ENCODE assay signal across 13 cellular contexts in the genomic region with DNA sequence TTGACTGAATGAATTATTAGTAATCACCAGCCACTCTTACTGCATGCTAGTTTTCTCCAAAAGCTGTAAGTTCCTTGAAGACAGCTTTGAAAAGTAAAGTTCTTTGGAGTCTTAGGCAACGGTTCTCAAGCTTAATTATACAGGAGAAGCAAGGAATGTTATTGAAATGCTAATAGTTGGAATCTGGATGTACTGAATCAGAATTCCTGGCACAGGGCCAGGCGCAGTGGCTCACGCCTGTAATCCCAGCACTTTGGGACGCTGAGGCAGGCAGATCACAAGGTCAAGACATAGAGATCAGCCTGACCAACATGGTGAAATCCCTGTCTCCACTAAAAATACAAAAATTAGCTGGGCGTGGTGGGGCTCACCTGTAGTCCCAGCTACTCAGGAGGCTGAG. TPM values are rescaled to one million over a fixed set of nuclear protein-coding genes. Genes with fewer than 3 reads are reported as not detected.
DNase-seq lines count a peak whose midpoint lies in the region; ATAC-seq, FAIRE-seq and TF ChIP-seq lines count a peak whose summit lies in the region.
"Had no signal": no experiment of that assay in that cellular context is flagged by ENCODE, and none has a peak within 500 bp of the region (broad histone marks: within the 10 kb centered on the region; RNA-seq: fewer than 3 reads in every experiment).

No MANE protein-coding gene starts in this region.

- no peak for TF ChIP-seq RAD21 in K562 (CRISPR knock-in tag; conservative IDR thresholded peaks at IDR 0.05 in 1 of 2, IDR thresholded peaks at IDR 0.05 in 1 of 2)

- H3K9ac ChIP-seq in K562 (ENCODE audit: insufficient read depth in 1 of 2, low read depth in 2 of 2, low read length in 2 of 2), result no peak overlapping the region

- H3K36me3 ChIP-seq in K562 (ENCODE audit: control insufficient read depth, insufficient read depth, low read length), result no peaks in the 10 kb centered on the region
- H3K36me3 ChIP-seq: cardiac muscle cell had no signal

- H3K27me3 ChIP-seq in K562 (ENCODE audit: control insufficient read depth in 2 of 2, insufficient read depth in 2 of 2, low read length in 2 of 2), result no peaks in the 10 kb centered on the region
- H3K27me3 ChIP-seq: cardiac muscle cell had no signal

- no peak for TF ChIP-seq CTCF in K562 (IDR thresholded peaks at IDR 0.05 in 2 of 3, conservative IDR thresholded peaks at IDR 0.05 in 1 of 3; ENCODE audit: insufficient read depth in 2 of 3, low read depth in 1 of 3, low read length in 3 of 3)

- H3K27ac ChIP-seq in K562 (ENCODE audit: extremely low read depth, low read depth, low read length), result no peak overlapping the region
- H3K27ac ChIP-seq: cardiac muscle cell had no signal

- H2AFZ ChIP-seq in K562 (ENCODE audit: low read depth, low read length), result no peak overlapping the region

- H3K79me2 ChIP-seq in K562 (ENCODE audit: control insufficient read depth, insufficient read depth, low read length), result no peaks in the 10 kb centered on the region

- no peak for FAIRE-seq in K562 (lab: Jason Lieb, UNC)

- in situ Hi-C loops in K562 (cut with MboI), result no loop called here

- DNase-seq in HT1080 (ENCODE audit: low read depth), result peak; percentile 46
- DNase-seq in K562 (ENCODE audit: extremely low read depth in 1 of 4, low spot score in 3 of 4), result no peak
- DNase-seq in Right ventricle myocardium superior, result peak; percentile 44
- DNase-seq in skeletal muscle cell (ENCODE audit: low read depth), result peak; percentile 60
- no peak for DNase-seq in NCI-H446 treated with DMSO at 0.1 percent for 48 hours (lab: John Stamatoyannopoulos, UW)
- DNase-seq in COLO668 (lab: John Stamatoyannopoulos, UW; ENCODE audit: unreplicated experiment), result no peak
- DNase-seq in mucosa of gallbladder (ENCODE audit: low spot score), result no peak
- DNase-seq: activated CD4-positive, alpha-beta T cell treated with anti-CD3 and anti-CD28 coated beads for 1 hour; Caco-2; Karpas-422; naive thymus-derived CD4-positive, alpha-beta T cell had no signal

- no TSS peak for BruUV-seq in K562 (replicated peaks; lab: Mats Ljungman, UMichigan)

- H3K9me1 ChIP-seq in K562 (ENCODE audit: control insufficient read depth, insufficient read depth, low read length), result no peaks in the 10 kb centered on the region

- H3K4me3 ChIP-seq in K562, result no peak overlapping the region
- H3K4me3 ChIP-seq in skeletal muscle cell (ENCODE audit: low read depth, low read length), result no peak overlapping the region
- H3K4me3 ChIP-seq: cardiac muscle cell had no signal

- intact Hi-C loops in K562 (cut with micrococcal nuclease) (no loop called here), Right ventricle myocardium superior (cut with DNase I) (no loop called here)

- no peak for TF ChIP-seq EP300 in K562 (IDR thresholded peaks at IDR 0.05; ENCODE audit: low read length)

- WGBS in K562 (ENCODE audit: insufficient coverage, low coverage, missing lambda C conversion rate), result 0% methylated on average over 5 of the region's 5 CpGs

- ATAC-seq in K562, result no peak
- no peak for ATAC-seq in Right ventricle myocardium superior (ENCODE audit: poor library complexity)
- ATAC-seq in HG02610 (IDR thresholded peaks at IDR 0.05; ENCODE audit: unreplicated experiment), result no peak
- ATAC-seq: naive thymus-derived CD4-positive, alpha-beta T cell had no signal

- TF ChIP-seq POLR2A in K562 (conservative IDR thresholded peaks at IDR 0.05), result no peak

- CTCF ChIA-PET in K562 (lab: Yijun Ruan, JAX; ENCODE audit: low intra/inter-chr PET ratio), result no interaction called here

- H3K4me1 ChIP-seq in K562 (replicated peaks in 1 of 2; ENCODE audit: control insufficient read depth in 2 of 2, insufficient read depth in 2 of 2, low read length in 2 of 2), result no peaks in the 10 kb centered on the region
- H3K4me1 ChIP-seq: Caco-2 had no signal

- H4K20me1 ChIP-seq in K562 (replicated peaks; ENCODE audit: control insufficient read depth, insufficient read depth, low read length), result no peaks in the 10 kb centered on the region

- no peak overlapping the region for H3K4me2 ChIP-seq in K562 (ENCODE audit: insufficient read depth, low read length)

- POLR2A ChIA-PET in K562 (lab: Yijun Ruan, JAX), result interaction anchor here (0.7 kb wide), 1 partner anchor 23 kb away, joined by 3 read pairs; no protein-coding TSS in a partner anchor

- no peaks in the 10 kb centered on the region for H3K9me3 ChIP-seq in K562 (replicated peaks; ENCODE audit: control insufficient read depth, insufficient read depth, low read depth, low read length)
- H3K9me3 ChIP-seq: Caco-2 had no signal

TF ChIP-seq in K562, 482 proteins besides CTCF, POLR2A, EP300 and RAD21:
- TF ChIP-seq NFYB (IDR thresholded peaks at IDR 0.05; ENCODE audit: extremely low read depth, insufficient read length) (no peak), NFIX (CRISPR knock-in tag; IDR thresholded peaks at IDR 0.05; ENCODE audit: low read depth) (peak; percentile 36; the same call in 1 of the 2 replicates), KAT8 (IDR thresholded peaks at IDR 0.05; ENCODE audit: low read depth) (no peak), NFIC (IDR thresholded peaks at IDR 0.05) (peak; percentile 85)

RNA-seq across cellular contexts. Expression of a gene that starts 33.4 kb away (rescaled TPM):
- 0.13 and 0.33 TPM in 2 replicates for total RNA-seq in HT1080 (2014; rRNA removed; shearing (Covaris generic))
- polyA plus RNA-seq in HT1080 (2015; cell fraction: cytosol; rRNA removed), result 0.05 TPM in 1 of 2 replicates, not detected in the other
- polyA plus RNA-seq in HT1080 (2015; cell fraction: nucleus; rRNA removed), result not detected in 2 replicates
- total RNA-seq in K562 (2011; cell fraction: chromatin; rRNA removed; ENCODE audit: low replicate concordance), result not detected in 2 replicates
- total RNA-seq in K562 (2011; cell fraction: nucleolus; rRNA removed), result not detected in 2 replicates
- not detected in 2 replicates for total RNA-seq in K562 (2011; cell fraction: nucleoplasm; rRNA removed)
- total RNA-seq in K562 (2014; rRNA removed), result not detected in 2 replicates
- total RNA-seq in K562 (2014; rRNA removed; fragmentation: Illumina TruSeq; extraction: Trizol), result not detected in 2 replicates
- total RNA-seq in K562 (2015; rRNA removed; fragmentation: Illumina TruSeq; extraction: Trizol), result not detected in 2 replicates
- not detected in 2 replicates for total RNA-seq in K562 (2021)
- polyA plus RNA-seq in K562 (2011; rRNA removed), result not detected in 2 replicates
- not detected in 2 replicates for polyA plus RNA-seq in K562 (2011; cell fraction: cytosol; rRNA removed)
- polyA plus RNA-seq in K562 (2011; cell fraction: nucleus; rRNA removed), result not detected in 2 replicates
- not detected in 2 replicates for polyA plus RNA-seq in K562 (2012)
- polyA plus RNA-seq in K562 (2014; fragmentation: Illumina TruSeq; extraction: Trizol), result not detected in 2 replicates
- polyA plus RNA-seq in K562 (2014; fragmentation: Nextera tagmentation; extraction: Ambion mirVana), result not detected
- polyA plus RNA-seq in K562 (2014; rRNA removed), result not detected in 2 replicates
- not detected in 2 replicates for polyA minus RNA-seq in K562 (2011; rRNA and poly(A)+ RNA removed)
- not detected in 2 replicates for polyA minus RNA-seq in K562 (2011; cell fraction: cytosol; rRNA and poly(A)+ RNA removed)
- not detected in 2 replicates for polyA minus RNA-seq in K562 (2011; cell fraction: nucleus; rRNA and poly(A)+ RNA removed)
- total RNA-seq in Right ventricle myocardium superior, result 0.05 TPM
- total RNA-seq in mucosa of gallbladder, result not detected
- total RNA-seq: Caco-2; naive thymus-derived CD4-positive, alpha-beta T cell had no signal
- polyA plus RNA-seq: naive thymus-derived CD4-positive, alpha-beta T cell had no signal

Comparison
In these comparisons a context has a peak if more than half of its experiments do, and no peak if none do; other contexts are left out.
1. DNase-seq: peak in HT1080 (single experiment), Right ventricle myocardium superior (single experiment) and skeletal muscle cell (single experiment); none in K562 (0 of 4), NCI-H446 treated with DMSO at 0.1 percent for 48 hours (single experiment), COLO668 (single experiment) and mucosa of gallbladder (single experiment).